In genomic region chr1:215081566-215082531, GRCh38 we compare ENCODE assay signal across 9 cellular contexts. TPM values are rescaled to one million over a fixed set of nuclear protein-coding genes. Genes with fewer than 3 reads are reported as not detected.
DNase-seq lines count a peak whose midpoint lies in the region; ATAC-seq and TF ChIP-seq lines count a peak whose summit lies in the region.
"Had no signal": no experiment of that assay in that cellular context is flagged by ENCODE, and none has a peak within 500 bp of the region (broad histone marks: within the 10 kb centered on the region; RNA-seq: fewer than 3 reads in every experiment).

No MANE protein-coding gene starts in this region.

- peak overlapping the region; percentile 61 for H3K4me3 Mint-ChIP-seq in activated naive CD8-positive, alpha-beta T cell treated with anti-CD3 and anti-CD28 coated beads for 36 hours
- H3K4me3 Mint-ChIP-seq: memory B cell had no signal

- ATAC-seq in gastroesophageal sphincter, result peak; percentile 12

- H3K27me3 ChIP-seq in gastroesophageal sphincter, result peaks cover 69% of the 10 kb centered on the region
- peaks cover 3% of the 10 kb centered on the region for H3K27me3 ChIP-seq in effector memory CD4-positive, alpha-beta T cell (replicated peaks; ENCODE audit: control insufficient read depth, insufficient read depth, low read length, poor library complexity, severe bottlenecking)

- no peaks in the 10 kb centered on the region for H3K36me3 Mint-ChIP-seq in activated naive CD8-positive, alpha-beta T cell treated with anti-CD3 and anti-CD28 coated beads for 36 hours
- H3K36me3 Mint-ChIP-seq: memory B cell had no signal

- H3K27me3 Mint-ChIP-seq in activated naive CD8-positive, alpha-beta T cell treated with anti-CD3 and anti-CD28 coated beads for 36 hours, result peaks cover 64% of the 10 kb centered on the region

- H3K9me3 Mint-ChIP-seq in activated naive CD8-positive, alpha-beta T cell treated with anti-CD3 and anti-CD28 coated beads for 36 hours, result no peaks in the 10 kb centered on the region

- H3K9me3 ChIP-seq in gastroesophageal sphincter, result no peaks in the 10 kb centered on the region
- no peaks in the 10 kb centered on the region for H3K9me3 ChIP-seq in effector memory CD4-positive, alpha-beta T cell (ENCODE audit: control insufficient read depth, low read length)

- H3K4me3 ChIP-seq in gastroesophageal sphincter, result peak overlapping the region in 1 of 2 donors; percentile 49
- no peak overlapping the region for H3K4me3 ChIP-seq in effector memory CD4-positive, alpha-beta T cell (ENCODE audit: insufficient read depth, low read depth, low read length, poor library complexity, severe bottlenecking)

- DNase-seq in ELR (ENCODE audit: low read depth) (peak; percentile 6), retina (peak; percentile 54), MV-4-11 (lab: John Stamatoyannopoulos, UW) (no peak), NCI-H69 (lab: John Stamatoyannopoulos, UW) (no peak)
- DNase-seq in activated naive CD8-positive, alpha-beta T cell treated with anti-CD3 and anti-CD28 coated beads for 36 hours, result no peak
- DNase-seq in effector memory CD4-positive, alpha-beta T cell, result no peak
- DNase-seq in central memory CD4-positive, alpha-beta T cell, result no peak

- no peaks in the 10 kb centered on the region for H3K36me3 ChIP-seq in gastroesophageal sphincter
- no peaks in the 10 kb centered on the region for H3K36me3 ChIP-seq in effector memory CD4-positive, alpha-beta T cell (ENCODE audit: control insufficient read depth, insufficient read depth, low read length)

- WGBS in gastroesophageal sphincter (ENCODE audit: low coverage in 1 of 2), 2 donors, result 1 to 6% methylated on average over 13 to 19 of the region's 46 CpGs

- TF ChIP-seq EP300 in gastroesophageal sphincter (IDR thresholded peaks at IDR 0.05), result no peak

- H3K27ac ChIP-seq in gastroesophageal sphincter, result no peak overlapping the region
- no peak overlapping the region for H3K27ac ChIP-seq in effector memory CD4-positive, alpha-beta T cell (ENCODE audit: insufficient read depth, low read length, poor library complexity, severe bottlenecking)

- no peak for TF ChIP-seq CTCF in gastroesophageal sphincter (IDR thresholded peaks at IDR 0.05)

- TF ChIP-seq POLR2A in gastroesophageal sphincter (IDR thresholded peaks at IDR 0.05), result no peak

- no peak overlapping the region for H3K27ac Mint-ChIP-seq in activated naive CD8-positive, alpha-beta T cell treated with anti-CD3 and anti-CD28 coated beads for 36 hours
- H3K27ac Mint-ChIP-seq: memory B cell had no signal

- peaks cover 0 to 18% (median 0%) of the 10 kb centered on the region in 3 donors for H3K4me1 ChIP-seq in gastroesophageal sphincter
- no peaks in the 10 kb centered on the region for H3K4me1 ChIP-seq in effector memory CD4-positive, alpha-beta T cell (ENCODE audit: control insufficient read depth, insufficient read depth, low read length, poor library complexity, severe bottlenecking)

- peaks cover 9% of the 10 kb centered on the region for H3K4me1 Mint-ChIP-seq in activated naive CD8-positive, alpha-beta T cell treated with anti-CD3 and anti-CD28 coated beads for 36 hours

RNA-seq across cellular contexts. Expression of gene KCNK2, which starts 0.7 kb away (rescaled TPM):
- total RNA-seq in activated naive CD8-positive, alpha-beta T cell treated with anti-CD3 and anti-CD28 coated beads for 36 hours, result not detected
- total RNA-seq in gastroesophageal sphincter, result 1 to 10 TPM; 1.1 to 3.7 (median 1.6) TPM

Comparison
In these comparisons a context has a peak if more than half of its experiments do, and no peak if none do; other contexts are left out.
1. DNase-seq: peak in ELR (single experiment) and retina (single experiment); none in activated naive CD8-positive, alpha-beta T cell treated with anti-CD3 and anti-CD28 coated beads for 36 hours (single experiment), MV-4-11 (single experiment), NCI-H69 (single experiment), effector memory CD4-positive, alpha-beta T cell (0 of 3) and central memory CD4-positive, alpha-beta T cell (single experiment).